In the genomic region with DNA sequence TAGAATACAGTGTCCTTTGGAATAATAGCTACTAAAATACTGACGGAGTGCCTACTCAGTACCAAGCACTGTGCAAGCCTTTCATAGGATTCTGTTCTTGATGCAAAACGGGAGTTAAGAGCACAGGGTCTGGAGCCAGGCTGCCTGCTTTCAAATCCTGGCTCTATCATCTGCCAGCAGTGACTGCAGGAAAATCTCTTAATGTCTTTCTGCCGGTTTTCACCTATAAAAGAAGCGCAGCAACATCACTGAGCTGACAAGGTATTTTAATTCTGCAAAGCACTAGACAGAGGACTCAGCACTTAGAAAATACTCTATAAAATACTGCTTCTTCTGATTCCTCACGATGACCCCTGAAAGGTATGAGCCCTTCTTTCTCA, we compare ENCODE assay signal across 8 cellular contexts. TPM values are rescaled to one million over a fixed set of nuclear protein-coding genes. Genes with fewer than 3 reads are reported as not detected.
A peak's percentile ranks its signal among the peaks of the same experiment; 100 is the strongest.
DNase-seq lines count a peak whose midpoint lies in the region; ATAC-seq, FAIRE-seq and TF ChIP-seq lines count a peak whose summit lies in the region.

No MANE protein-coding gene starts in this region.

- peaks cover 45% of the 10 kb centered on the region for H3K4me1 Mint-ChIP-seq in activated naive CD4-positive, alpha-beta T cell treated with anti-CD3 and anti-CD28 coated beads for 36 hours (ENCODE audit: low read depth)
- peaks cover 24% of the 10 kb centered on the region for H3K4me1 Mint-ChIP-seq in activated B cell treated with CpG ODN at 0.5 μM for 24 hours
- peaks cover 18 to 26% of the 10 kb centered on the region in 2 donors for H3K4me1 Mint-ChIP-seq in immature natural killer cell

- POLR2A ChIA-PET in activated B cell treated with CpG ODN at 0.5 μM for 24 hours (lab: Charles Lee): no interaction called here

- H3K4me3 ChIP-seq in tibial artery: peak overlapping the region; percentile 60 to 69

- ATAC-seq in activated B cell treated with CpG ODN at 0.5 μM for 24 hours (ENCODE audit: low read depth): no peak

- TF ChIP-seq CTCF in activated B cell treated with CpG ODN at 0.5 μM for 24 hours (IDR thresholded peaks at IDR 0.05): no peak
- TF ChIP-seq CTCF in tibial artery (IDR thresholded peaks at IDR 0.05): no peak

- no peak for FAIRE-seq in HTR-8/SVneo (lab: Jason Lieb, UNC)

- H3K36me3 ChIP-seq in tibial artery: peaks cover 12 to 20% (median 19%) of the 10 kb centered on the region in 3 donors

- no peaks in the 10 kb centered on the region for H3K27me3 ChIP-seq in tibial artery

- peak overlapping the region; percentile 31 to 64 for H3K27ac ChIP-seq in tibial artery

- peak overlapping the region; percentile 91 for H3K27ac Mint-ChIP-seq in activated naive CD4-positive, alpha-beta T cell treated with anti-CD3 and anti-CD28 coated beads for 36 hours
- H3K27ac Mint-ChIP-seq in activated B cell treated with CpG ODN at 0.5 μM for 24 hours (peak overlapping the region; percentile 89), immature natural killer cell (peak overlapping the region; percentile 0 to 92 (median 75))

- no peaks in the 10 kb centered on the region for H3K9me3 Mint-ChIP-seq in activated naive CD4-positive, alpha-beta T cell treated with anti-CD3 and anti-CD28 coated beads for 36 hours
- H3K9me3 Mint-ChIP-seq in activated B cell treated with CpG ODN at 0.5 μM for 24 hours (no peaks in the 10 kb centered on the region), immature natural killer cell (no peaks in the 10 kb centered on the region)

- CTCF ChIA-PET in activated naive CD4-positive, alpha-beta T cell treated with anti-CD3 and anti-CD28 coated beads for 36 hours (lab: Charles Lee): interaction anchor here (0.9 to 2.1 kb wide), 5 partner anchors 52 to 306 kb away, joined by 3 to 4 read pairs (median 4); no protein-coding TSS in a partner anchor
- CTCF ChIA-PET in activated B cell treated with CpG ODN at 0.5 μM for 24 hours (lab: Charles Lee): interaction anchor here (1.0 to 1.6 kb wide), 2 partner anchors 81 to 306 kb away, joined by 3 to 5 read pairs; no protein-coding TSS in a partner anchor

- H3K9me3 ChIP-seq in tibial artery: no peaks in the 10 kb centered on the region

- peaks cover 0 to 21% (median 10%) of the 10 kb centered on the region in 4 donors for H3K4me1 ChIP-seq in tibial artery

- peaks cover 27% of the 10 kb centered on the region for H3K36me3 Mint-ChIP-seq in activated naive CD4-positive, alpha-beta T cell treated with anti-CD3 and anti-CD28 coated beads for 36 hours (ENCODE audit: low read depth)
- H3K36me3 Mint-ChIP-seq in activated B cell treated with CpG ODN at 0.5 μM for 24 hours (ENCODE audit: low read depth) (peaks cover 31% of the 10 kb centered on the region), immature natural killer cell (peaks cover 11 to 26% (median 14%) of the 10 kb centered on the region in 3 donors)

- peak overlapping the region; percentile 94 for H3K4me3 Mint-ChIP-seq in activated naive CD4-positive, alpha-beta T cell treated with anti-CD3 and anti-CD28 coated beads for 36 hours
- H3K4me3 Mint-ChIP-seq in activated B cell treated with CpG ODN at 0.5 μM for 24 hours (peak overlapping the region; percentile 91), immature natural killer cell (peak overlapping the region; percentile 89 to 94 (median 91))

- intact Hi-C loops in activated naive CD4-positive, alpha-beta T cell treated with anti-CD3 and anti-CD28 coated beads for 36 hours (cut with micrococcal nuclease): loop anchor here (1.0 to 5.0 kb wide), 12 partner anchors 52 to 674 kb away; no protein-coding TSS in a partner anchor
- intact Hi-C loops in activated B cell treated with CpG ODN at 0.5 μM for 24 hours (cut with micrococcal nuclease) (no loop called here), tibial artery (cut with DNase I; ENCODE audit: low total_unique reads) (no loop called here)

- no peak for DNase-seq in activated naive CD4-positive, alpha-beta T cell treated with anti-CD3 and anti-CD28 coated beads for 36 hours
- DNase-seq in activated naive CD4-positive, alpha-beta T cell treated with Interleukin-2 at 50 U/mL for 16 hours: no peak
- DNase-seq in activated B cell treated with CpG ODN at 0.5 μM for 24 hours: no peak
- no peak for DNase-seq in immature natural killer cell
- no peak for DNase-seq in tibial artery
- no peak for DNase-seq in NCI-H2196 treated with DMSO at 0.1 percent for 48 hours (lab: John Stamatoyannopoulos, UW; ENCODE audit: unreplicated experiment)
- DNase-seq in HTR-8/SVneo (ENCODE audit: insufficient read length, low spot score): no peak
- DNase-seq in NCI-H2029 (lab: John Stamatoyannopoulos, UW): no peak

- H3K27me3 Mint-ChIP-seq in activated naive CD4-positive, alpha-beta T cell treated with anti-CD3 and anti-CD28 coated beads for 36 hours (ENCODE audit: low read depth): no peaks in the 10 kb centered on the region
- H3K27me3 Mint-ChIP-seq in activated B cell treated with CpG ODN at 0.5 μM for 24 hours (no peaks in the 10 kb centered on the region), immature natural killer cell (ENCODE audit: low read depth in 3 of 3) (peaks cover 0 to 10% (median 3%) of the 10 kb centered on the region in 3 donors)

RNA-seq across cellular contexts. Expression of gene FIGNL1, which starts 0.7 kb away (rescaled TPM):
- 10 to 100 TPM; 43.7 to 44.4 TPM for total RNA-seq in activated naive CD4-positive, alpha-beta T cell treated with anti-CD3 and anti-CD28 coated beads for 36 hours
- total RNA-seq in activated B cell treated with CpG ODN at 0.5 μM for 24 hours: 13.2 and 15.4 TPM in 2 replicates
- 10 to 100 TPM in 1 of 3 donors, 1 to 10 TPM in 2; 1.8 to 10.3 (median 3.7) TPM for polyA plus RNA-seq in immature natural killer cell
